24 cellular contexts compared by ENCODE assay signal in the genomic region with DNA sequence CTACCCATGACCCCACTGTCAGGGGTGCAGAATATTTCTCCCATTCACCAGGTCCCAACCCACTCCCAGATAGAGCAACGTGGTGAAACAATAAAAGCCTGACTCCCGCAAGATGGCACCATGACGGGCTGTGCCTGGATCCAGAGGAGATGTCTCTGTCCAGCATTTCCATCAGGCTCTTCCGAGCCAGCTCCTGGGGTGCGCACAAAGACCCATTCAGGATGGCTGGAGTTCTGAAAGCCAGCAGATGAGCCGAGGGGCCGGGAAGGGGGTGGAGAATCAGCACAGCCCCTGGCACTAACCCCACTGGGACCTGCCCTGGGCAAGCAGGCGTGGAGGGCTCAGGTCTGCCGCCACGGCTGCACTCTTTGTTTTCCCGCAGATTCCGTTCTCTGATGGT.
A peak's percentile ranks its signal among the peaks of the same experiment; 100 is the strongest.
DNase-seq lines count a peak whose midpoint lies in the region; ATAC-seq and TF ChIP-seq lines count a peak whose summit lies in the region.
"Had no signal": no experiment of that assay in that cellular context is flagged by ENCODE, and none has a peak within 500 bp of the region (broad histone marks: within the 10 kb centered on the region; RNA-seq: fewer than 3 reads in every experiment).

No MANE protein-coding gene starts in this region.

- ATAC-seq in HG03439 (IDR thresholded peaks at IDR 0.05; ENCODE audit: unreplicated experiment), result no peak
- ATAC-seq: activated T-cell treated with anti-CD3 and anti-CD28 coated beads, Interleukin-2, amount 50 U/mL, for 72 hours; GM23338; naive thymus-derived CD4-positive, alpha-beta T cell; PC-3 had no signal

- TF ChIP-seq CTCF in brain microvascular endothelial cell (IDR thresholded peaks at IDR 0.05; ENCODE audit: low read depth, low read length, missing control alignments), result no peak

- H3K27ac ChIP-seq in brain microvascular endothelial cell (peak overlapping the region; percentile 94), substantia nigra (ENCODE audit: low read depth, low read length, poor library complexity, severe bottlenecking) (peak overlapping the region; percentile 99)
- H3K27ac ChIP-seq: C4-2B, transverse colon had no signal

- no peaks in the 10 kb centered on the region for H3K27me3 ChIP-seq in brain microvascular endothelial cell (replicated peaks)
- H3K27me3 ChIP-seq: transverse colon had no signal

- no peak overlapping the region for H3K4me3 ChIP-seq in brain microvascular endothelial cell (ENCODE audit: low read depth, low read length)
- H3K4me3 ChIP-seq: GM23338, transverse colon had no signal

- in situ Hi-C loops in brain microvascular endothelial cell (cut with HindIII; ENCODE audit: low pct_ligation_motif_present, low sequenced_read_pairs), result no loop called here

- peak in 13 of 14 donors; percentile 13 to 91 (median 66) for DNase-seq in C1 segment of cervical spinal cord (lab: John Stamatoyannopoulos, UW)
- DNase-seq in brain microvascular endothelial cell, result no peak
- DNase-seq in medulla oblongata (ENCODE audit: extremely low spot score), result peak; percentile 94
- DNase-seq in substantia nigra (lab: John Stamatoyannopoulos, UW), result peak; percentile 39 to 93 (median 82)
- no peak for DNase-seq in cortex of kidney (lab: John Stamatoyannopoulos, UW)
- no peak for DNase-seq in activated effector memory CD4-positive, alpha-beta T cell treated with anti-CD3 and anti-CD28 coated beads, Interleukin-2, amount 50 U/mL, for 16 hours
- no peak for DNase-seq in ureter (ENCODE audit: low spot score)
- DNase-seq: ACHN; activated CD4-positive, alpha-beta T cell treated with anti-CD3 and anti-CD28 coated beads for 4 hours; activated naive CD4-positive, alpha-beta T cell treated with anti-CD3 and anti-CD28 coated beads, Interleukin-2, amount 50 U/mL, for 16 hours; activated T-cell treated with anti-CD3 and anti-CD28 coated beads, Interleukin-2, amount 50 U/mL, for 72 hours; endodermal cell; kidney glomerular epithelial cell; mammary epithelial cell; naive thymus-derived CD4-positive, alpha-beta T cell; NCI-H1092; NCI-H1930; NCI-H2227 treated with DMSO at 0.1 percent for 48 hours; PC-3; T-helper 1 cell; transverse colon had no signal

- H3K36me3 ChIP-seq in brain microvascular endothelial cell (replicated peaks), result no peaks in the 10 kb centered on the region
- H3K36me3 ChIP-seq: transverse colon had no signal

Comparison
In these comparisons a context has a peak if more than half of its experiments do, and no peak if none do; other contexts are left out.
1. DNase-seq: peak in C1 segment of cervical spinal cord (13 of 14), medulla oblongata (single experiment) and substantia nigra (49 of 49); none in brain microvascular endothelial cell (single experiment), cortex of kidney (single experiment), activated effector memory CD4-positive, alpha-beta T cell treated with anti-CD3 and anti-CD28 coated beads, Interleukin-2, amount 50 U/mL, for 16 hours (single experiment) and ureter (single experiment).